Comparison of ENCODE assay signal across 1 cellular context in genomic region chr11:1087961-1088926, GRCh38.
TF ChIP-seq lines count a peak whose summit lies in the region.

No MANE protein-coding gene starts in this region.

TF ChIP-seq in HepG2, 621 proteins besides CTCF, POLR2A, EP300 and RAD21:
- no peak for TF ChIP-seq PCBP1 (IDR thresholded peaks at IDR 0.05; ENCODE audit: borderline replicate concordance, low read depth, low read length)
- no peak for TF ChIP-seq ZNF543 (CRISPR knock-in tag; IDR thresholded peaks at IDR 0.05)
- no peak for TF ChIP-seq ZNF850 (CRISPR knock-in tag; conservative IDR thresholded peaks at IDR 0.05)
- TF ChIP-seq ZNF776 (CRISPR knock-in tag; IDR thresholded peaks at IDR 0.05) = no peak
- TF ChIP-seq SSRP1 (CRISPR knock-in tag; IDR thresholded peaks at IDR 0.05) = no peak
- TF ChIP-seq ZNF790 (CRISPR knock-in tag; IDR thresholded peaks at IDR 0.05; ENCODE audit: borderline replicate concordance) = no peak
- no peak for TF ChIP-seq TIGD3 (CRISPR knock-in tag; IDR thresholded peaks at IDR 0.05; ENCODE audit: borderline replicate concordance)
